24 cellular contexts compared by ENCODE assay signal in genomic region chr5:107815109-107815508, GRCh38.
"Had no signal": no experiment of that assay in that cellular context is flagged by ENCODE, and none has a peak within 500 bp of the region (broad histone marks: within the 10 kb centered on the region; RNA-seq: fewer than 3 reads in every experiment).

No MANE protein-coding gene starts in this region.

- DNase-seq: activated CD4-positive, CD25-positive, alpha-beta regulatory T cell; activated CD8-positive, alpha-beta memory T cell treated with anti-CD3 and anti-CD28 coated beads, Interleukin-2, amount 50 U/mL, for 4 hours; activated CD8-positive, alpha-beta T cell treated with anti-CD3 and anti-CD28 coated beads for 36 hours; activated gamma-delta T cell treated with Interleukin-2 at 50 U/mL for 16 hours; activated naive CD4-positive, alpha-beta T cell treated with anti-CD3 and anti-CD28 coated beads, Interleukin-2, amount 10 ng/mL, durations not matched to agents 7 days and 5 days; activated naive CD8-positive, alpha-beta T cell treated with anti-CD3 and anti-CD28 coated beads for 36 hours; activated T-cell treated with anti-CD3 and anti-CD28 coated beads, Interleukin-2, amount 50 U/mL, for 72 hours; brain microvascular endothelial cell; NCI-H1092 treated with DMSO at 0.1 percent for 48 hours; NCI-H1417 treated with DMSO at 0.1 percent for 48 hours; NCI-H1694; NCI-H2029; NCI-H2107; NCI-H510A treated with DMSO at 0.1 percent for 48 hours; Peyer's patch; Right ventricle myocardium superior; SJCRH30; SK-N-SH; T-helper 1 cell had no signal

- H3K9me3 ChIP-seq: Peyer's patch, SJCRH30, SK-N-SH had no signal

- H3K4me1 ChIP-seq: Peyer's patch, SJCRH30 had no signal

- H3K27ac Mint-ChIP-seq: activated CD8-positive, alpha-beta T cell treated with anti-CD3 and anti-CD28 coated beads for 36 hours; activated naive CD4-positive, alpha-beta T cell treated with anti-CD3 and anti-CD28 coated beads, Interleukin-2, amount 10 ng/mL, durations not matched to agents 7 days and 5 days; activated naive CD8-positive, alpha-beta T cell treated with anti-CD3 and anti-CD28 coated beads for 36 hours; activated T-cell treated with anti-CD3 and anti-CD28 coated beads, Interleukin-2, amount 50 U/mL, for 72 hours; activated T-helper 2 cell treated with anti-CD3 and anti-CD28 coated beads, Interferon-gamma antibody, Interleukin-2, Interleukin-4, amounts not matched to agents 10 μg/mL and 5 μg/mL and 100 μg/mL, durations not matched to agents 14 hours and 24 hours and 36 hours had no signal

- H3K9ac ChIP-seq: KMS-11, SK-N-SH had no signal

- ATAC-seq: activated CD8-positive, alpha-beta T cell treated with anti-CD3 and anti-CD28 coated beads for 36 hours; activated T-cell treated with anti-CD3 and anti-CD28 coated beads, Interleukin-2, amount 50 U/mL, for 72 hours had no signal

- H3K9me3 Mint-ChIP-seq: activated CD8-positive, alpha-beta T cell treated with anti-CD3 and anti-CD28 coated beads for 36 hours; activated naive CD4-positive, alpha-beta T cell treated with anti-CD3 and anti-CD28 coated beads, Interleukin-2, amount 10 ng/mL, durations not matched to agents 7 days and 5 days; activated naive CD8-positive, alpha-beta T cell treated with anti-CD3 and anti-CD28 coated beads for 36 hours; activated T-helper 2 cell treated with anti-CD3 and anti-CD28 coated beads, Interferon-gamma antibody, Interleukin-2, Interleukin-4, amounts not matched to agents 10 μg/mL and 5 μg/mL and 100 μg/mL, durations not matched to agents 14 hours and 24 hours and 36 hours had no signal

- H3K27me3 ChIP-seq: brain microvascular endothelial cell, Peyer's patch, SJCRH30 had no signal

- H3K4me1 Mint-ChIP-seq: activated naive CD4-positive, alpha-beta T cell treated with anti-CD3 and anti-CD28 coated beads, Interleukin-2, amount 10 ng/mL, durations not matched to agents 7 days and 5 days; activated naive CD8-positive, alpha-beta T cell treated with anti-CD3 and anti-CD28 coated beads for 36 hours had no signal

- H3K4me3 Mint-ChIP-seq: activated CD8-positive, alpha-beta T cell treated with anti-CD3 and anti-CD28 coated beads for 36 hours; activated naive CD4-positive, alpha-beta T cell treated with anti-CD3 and anti-CD28 coated beads, Interleukin-2, amount 10 ng/mL, durations not matched to agents 7 days and 5 days; activated naive CD8-positive, alpha-beta T cell treated with anti-CD3 and anti-CD28 coated beads for 36 hours; activated T-cell treated with anti-CD3 and anti-CD28 coated beads, Interleukin-2, amount 50 U/mL, for 72 hours had no signal

- H3K27ac ChIP-seq: brain microvascular endothelial cell, cardiac muscle cell, KMS-11, Peyer's patch, RWPE1, SJCRH30, VCaP had no signal

- H3K4me3 ChIP-seq: cardiac muscle cell, Peyer's patch, SJCRH30 had no signal

- H3K4me2 ChIP-seq: KMS-11, SK-N-SH had no signal

- H3K36me3 Mint-ChIP-seq: activated naive CD4-positive, alpha-beta T cell treated with anti-CD3 and anti-CD28 coated beads, Interleukin-2, amount 10 ng/mL, durations not matched to agents 7 days and 5 days; activated naive CD8-positive, alpha-beta T cell treated with anti-CD3 and anti-CD28 coated beads for 36 hours had no signal

- H3K36me3 ChIP-seq: brain microvascular endothelial cell, cardiac muscle cell, Peyer's patch, SJCRH30 had no signal
